In the genomic region with DNA sequence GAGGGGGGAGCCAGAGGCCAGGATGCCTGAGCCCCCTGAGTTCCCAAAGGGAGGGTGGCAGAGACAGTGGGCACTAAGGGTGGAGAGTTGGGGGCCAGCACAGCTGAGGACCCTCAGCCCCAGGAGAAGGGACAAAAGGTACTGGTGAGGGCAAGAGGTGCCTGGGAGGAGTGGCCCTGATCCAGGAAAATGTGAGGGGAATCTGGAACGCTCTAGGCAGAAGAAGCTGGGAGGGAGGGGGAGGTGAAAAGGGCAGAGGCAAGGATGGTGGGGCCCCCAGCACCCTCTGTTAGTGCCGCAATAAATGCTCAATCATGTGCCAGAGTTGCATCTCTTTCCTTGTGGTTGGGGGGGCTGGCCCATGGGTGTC, we compare ENCODE assay signal across 16 cellular contexts. TPM values are rescaled to one million over a fixed set of nuclear protein-coding genes. Genes with fewer than 3 reads are reported as not detected.
A peak's percentile ranks its signal among the peaks of the same experiment; 100 is the strongest.
DNase-seq lines count a peak whose midpoint lies in the region; ATAC-seq and TF ChIP-seq lines count a peak whose summit lies in the region.
"Had no signal": no experiment of that assay in that cellular context is flagged by ENCODE, and none has a peak within 500 bp of the region (broad histone marks: within the 10 kb centered on the region; RNA-seq: fewer than 3 reads in every experiment).

No MANE protein-coding gene starts in this region.

- H3K9me3 ChIP-seq in cardiac muscle cell (ENCODE audit: low read depth) (no peaks in the 10 kb centered on the region), ascending aorta (no peaks in the 10 kb centered on the region), lung (ENCODE audit: control insufficient read depth in 2 of 2, insufficient read depth in 1 of 2, low read length in 1 of 2) (no peaks in the 10 kb centered on the region), upper lobe of left lung (no peaks in the 10 kb centered on the region)

- no peaks in the 10 kb centered on the region for H3K27me3 ChIP-seq in cardiac muscle cell
- H3K27me3 ChIP-seq in ascending aorta = no peaks in the 10 kb centered on the region
- H3K27me3 ChIP-seq in lung (ENCODE audit: control insufficient read depth, insufficient read depth) = no peaks in the 10 kb centered on the region
- H3K27me3 ChIP-seq in upper lobe of left lung = peaks cover 0 to 26% (median 11%) of the 10 kb centered on the region in 4 donors

- in situ Hi-C loops in GM13976 (cut with MboI; ENCODE audit: low sequenced_read_pairs, unreplicated experiment) = no loop called here

- H3K4me3 ChIP-seq in cardiac muscle cell (no peak overlapping the region), ascending aorta (no peak overlapping the region), lung (no peak overlapping the region), upper lobe of left lung (no peak overlapping the region)

- no peak for TF ChIP-seq POLR2A in upper lobe of left lung (IDR thresholded peaks at IDR 0.05)

- peak overlapping the region; percentile 86 for H3K27ac ChIP-seq in cardiac muscle cell
- peak overlapping the region; percentile 68 to 74 for H3K27ac ChIP-seq in ascending aorta
- H3K27ac ChIP-seq in lung (ENCODE audit: low read depth in 1 of 2, low read length in 1 of 2) = peak overlapping the region; percentile 15 to 91
- H3K27ac ChIP-seq in upper lobe of left lung = peak overlapping the region; percentile 67 to 91 (median 88)

- no peak for TF ChIP-seq EP300 in upper lobe of left lung (IDR thresholded peaks at IDR 0.05)

- peaks cover 49% of the 10 kb centered on the region for H3K4me1 ChIP-seq in cardiac muscle cell (ENCODE audit: low read depth)
- H3K4me1 ChIP-seq in ascending aorta = peaks cover 25 to 58% of the 10 kb centered on the region in 2 donors
- H3K4me1 ChIP-seq in lung (ENCODE audit: control insufficient read depth in 2 of 2, insufficient read depth in 2 of 2, low read length in 2 of 2) = peaks cover 0 to 42% of the 10 kb centered on the region in 2 donors
- peaks cover 77 to 78% (median 77%) of the 10 kb centered on the region in 4 donors for H3K4me1 ChIP-seq in upper lobe of left lung

- DNase-seq in cardiac muscle cell (ENCODE audit: low read depth in 1 of 2, low spot score in 1 of 2) (no peak), Right ventricle myocardium inferior (ENCODE audit: missing footprints) (no peak), ascending aorta (ENCODE audit: low spot score in 2 of 2) (no peak), lung (ENCODE audit: low spot score) (no peak), upper lobe of left lung (no peak), T-helper 2 cell (no peak), GM13976 (ENCODE audit: low spot score) (no peak), Ammon's horn (ENCODE audit: low spot score) (no peak)
- DNase-seq: activated CD4-positive, CD25-positive, alpha-beta regulatory T cell treated with anti-CD3 and anti-CD28 coated beads, Interleukin-2, amount 50 U/mL, for 72 hours; activated naive CD8-positive, alpha-beta T cell treated with anti-CD3 and anti-CD28 coated beads for 36 hours; activated T-cell treated with anti-CD3 and anti-CD28 coated beads for 4 hours; islet precursor cell; NCI-H2029; T-cell had no signal

- H3K36me3 ChIP-seq in cardiac muscle cell (no peaks in the 10 kb centered on the region), ascending aorta (peaks cover 0 to under 1% of the 10 kb centered on the region in 2 donors), lung (ENCODE audit: control insufficient read depth in 2 of 2, insufficient read depth in 2 of 2, low read length in 2 of 2) (peaks cover 0 to 15% of the 10 kb centered on the region in 2 donors), upper lobe of left lung (peaks cover 0 to 17% (median 11%) of the 10 kb centered on the region in 4 donors)

- WGBS in lung, 2 donors = 47% methylated on average over 2 of the region's 2 CpGs
- 44 to 62% methylated on average over 2 of the region's 2 CpGs for WGBS in upper lobe of left lung, 2 donors

- intact Hi-C loops in Right ventricle myocardium inferior (cut with DNase I) (loop anchor here (5.0 kb wide), 1 partner anchor 36 kb away; a partner anchor contains a TSS), ascending aorta (cut with DNase I) (loop anchor here (2.0 to 5.0 kb wide), 2 partner anchors 31 to 66 kb away; a partner anchor contains a TSS)

- ATAC-seq in Right ventricle myocardium inferior (no peak), lung (ENCODE audit: insufficient read depth, low FRiP score) (no peak), upper lobe of left lung (ENCODE audit: low FRiP score in 2 of 2) (no peak)

- no peak for TF ChIP-seq CTCF in cardiac muscle cell (IDR thresholded peaks at IDR 0.05; ENCODE audit: low read depth, low read length)
- TF ChIP-seq CTCF in ascending aorta (IDR thresholded peaks at IDR 0.05) = no peak
- no peak for TF ChIP-seq CTCF in lung (IDR thresholded peaks at IDR 0.05; ENCODE audit: control extremely low read depth, extremely low read depth)
- TF ChIP-seq CTCF in upper lobe of left lung (IDR thresholded peaks at IDR 0.05) = no peak
- no peak for TF ChIP-seq CTCF in GM13976 (IDR thresholded peaks at IDR 0.05; ENCODE audit: borderline replicate concordance, control extremely low read depth, extremely low read depth, insufficient read depth, missing control alignments)

RNA-seq across cellular contexts. Expression of a gene that starts 1.1 kb away (rescaled TPM):
- total RNA-seq in cardiac muscle cell = 61.5 and 79.1 TPM in 2 replicates
- 105 and 133 TPM in 2 replicates for polyA plus RNA-seq in cardiac muscle cell
- 5,286 TPM for total RNA-seq in Right ventricle myocardium inferior
- total RNA-seq in ascending aorta = not detected
- total RNA-seq in lung = 1 to 10 TPM in 1 of 2 donors, under 1 TPM in 1; 0.82 to 1.3 TPM
- polyA plus RNA-seq in lung = 1 to 10 TPM; 1.2 to 1.4 TPM
- 1 to 10 TPM in 5 of 6 donors, under 1 TPM in 1; 0.39 to 4.2 (median 2.5) TPM for total RNA-seq in upper lobe of left lung

RNA-seq across cellular contexts. Expression of a gene that starts 2.0 kb away (rescaled TPM):
- 21.0 and 27.2 TPM in 2 replicates for total RNA-seq in cardiac muscle cell
- 11.9 and 14.7 TPM in 2 replicates for polyA plus RNA-seq in cardiac muscle cell
- total RNA-seq in Right ventricle myocardium inferior = 5.1 TPM
- 5.1 TPM for total RNA-seq in ascending aorta
- 1 to 10 TPM; 1.9 to 4.3 TPM for total RNA-seq in lung
- polyA plus RNA-seq in lung = 1 to 10 TPM; 2.9 to 4.1 TPM
- total RNA-seq in upper lobe of left lung = 10 to 100 TPM in 3 of 6 donors, 1 to 10 TPM in 3; 3.1 to 21.3 (median 7.0) TPM
- total RNA-seq: activated naive CD8-positive, alpha-beta T cell treated with anti-CD3 and anti-CD28 coated beads for 36 hours; pulmonary artery endothelial cell had no signal
- polyA plus RNA-seq: AG04450 had no signal

RNA-seq across cellular contexts. Expression of a gene that starts 21.6 kb away (rescaled TPM):
- total RNA-seq in cardiac muscle cell = 22.5 and 34.2 TPM in 2 replicates
- polyA plus RNA-seq in cardiac muscle cell = 29.7 and 31.3 TPM in 2 replicates
- 10.4 TPM for total RNA-seq in Right ventricle myocardium inferior
- 29.5 TPM for total RNA-seq in ascending aorta
- total RNA-seq in lung = 10 to 100 TPM; 17.0 to 39.7 TPM
- 10 to 100 TPM; 15.9 to 35.8 TPM for polyA plus RNA-seq in lung
- 10 to 100 TPM; 15.2 to 64.0 (median 27.9) TPM for total RNA-seq in upper lobe of left lung

RNA-seq across cellular contexts. Expression of a gene that starts 29.3 kb away (rescaled TPM):
- total RNA-seq in cardiac muscle cell (67.1 and 84.1 TPM in 2 replicates), Right ventricle myocardium inferior (21.4 TPM), ascending aorta (87.6 TPM), lung (10 to 100 TPM; 27.4 to 63.4 TPM), upper lobe of left lung (100 to 1,000 TPM in 2 of 6 donors, 10 to 100 TPM in 4; 27.5 to 315 (median 84.1) TPM)
- polyA plus RNA-seq in cardiac muscle cell (47.9 and 62.6 TPM in 2 replicates), lung (10 to 100 TPM; 66.3 to 79.7 TPM)

RNA-seq across cellular contexts. Expression of a gene that starts 33.6 kb away (rescaled TPM):
- total RNA-seq in cardiac muscle cell (293 and 310 TPM in 2 replicates), Right ventricle myocardium inferior (68.7 TPM), ascending aorta (124 TPM), lung (100 to 1,000 TPM; 119 to 130 TPM), upper lobe of left lung (100 to 1,000 TPM in 4 of 6 donors, 10 to 100 TPM in 2; 88.6 to 126 (median 112) TPM)
- polyA plus RNA-seq in cardiac muscle cell (194 and 235 TPM in 2 replicates), lung (10 to 100 TPM; 32.2 to 40.1 TPM)

Comparison
In these comparisons a context has a peak if more than half of its experiments do, and no peak if none do; other contexts are left out.
1. RNA of a gene that starts 1.1 kb away (total RNA-seq): 5,286 TPM in Right ventricle myocardium inferior (single experiment); 61.5 to 79.1 TPM in cardiac muscle cell, 0.39 to 4.2 TPM in upper lobe of left lung, 0.82 to 1.3 TPM in lung and not detected in ascending aorta (single experiment); every median in the first group is over 10 times any median in the second.
2. Peak in every context shown above with its lines, with median percentiles within 50 percentile points of each other: H3K27ac ChIP-seq.